ENCODE assay signal across 26 cellular contexts in genomic region chr1:167665469-167665868, GRCh38. TPM values are rescaled to one million over a fixed set of nuclear protein-coding genes. Genes with fewer than 3 reads are reported as not detected.
A peak's percentile ranks its signal among the peaks of the same experiment; 100 is the strongest.
DNase-seq lines count a peak whose midpoint lies in the region; ATAC-seq and TF ChIP-seq lines count a peak whose summit lies in the region.
"Had no signal": no experiment of that assay in that cellular context is flagged by ENCODE, and none has a peak within 500 bp of the region (broad histone marks: within the 10 kb centered on the region; RNA-seq: fewer than 3 reads in every experiment).

No MANE protein-coding gene starts in this region.

- no peaks in the 10 kb centered on the region for H3K9me3 Mint-ChIP-seq in WTC11
- H3K9me3 Mint-ChIP-seq: activated T-cell treated with anti-CD3 and anti-CD28 coated beads, Interleukin-2, amount 50 U/mL, for 4 hours; CD14-positive monocyte; nephron progenitor cell had no signal

- TF ChIP-seq CTCF in epithelial cell of esophagus (IDR thresholded peaks at IDR 0.05; ENCODE audit: insufficient read depth, low read depth, low read length, missing control alignments) (no peak), WTC11 (IDR thresholded peaks at IDR 0.05) (no peak)

- peak overlapping the region in 1 of 11 experiments; percentile 21; a peak in 1 of 22 replicates for H3K9ac ChIP-seq in BLaER1 treated with 17β-estradiol and CSF1 and Interleukin-3, amounts not matched to agents 10 nM and 100 nM
- no peak overlapping the region for H3K9ac ChIP-seq in skeletal muscle tissue (ENCODE audit: low read depth in 1 of 3, low read length in 3 of 3)

- POLR2A ChIA-PET in WTC11 (lab: Charles Lee): no interaction called here

- H3K4me2 ChIP-seq in BLaER1 treated with 17β-estradiol and CSF1 and Interleukin-3, amounts not matched to agents 10 nM and 100 nM: peak overlapping the region; percentile 52 to 95 (median 68); a peak in 21 of 22 replicates
- H3K4me2 ChIP-seq: hepatocyte had no signal

- peaks cover 14% of the 10 kb centered on the region for H3K4me1 Mint-ChIP-seq in WTC11

- peak; percentile 50 for DNase-seq in LHCN-M2 (ENCODE audit: low read depth)
- peak; percentile 59 for DNase-seq in epithelial cell of esophagus (ENCODE audit: low read depth)
- DNase-seq in WTC11 (ENCODE audit: low spot score): no peak
- DNase-seq in NCI-H128 (lab: John Stamatoyannopoulos, UW; ENCODE audit: unreplicated experiment): no peak
- DNase-seq: activated CD4-positive, CD25-positive, alpha-beta regulatory T cell; activated gamma-delta T cell treated with Interleukin-2 at 50 U/mL for 16 hours; activated T-cell treated with anti-CD3 and anti-CD28 coated beads, Interleukin-2, amount 50 U/mL, for 4 hours; Calu3; cerebellar nuclear complex; dermis blood vessel endothelial cell; DMS79 treated with DMSO at 0.1 percent for 48 hours; GF-D8; mucosa of descending colon; NCI-H1092; NCI-H187; nephron progenitor cell; stimulated activated CD4-positive, alpha-beta T cell treated with anti-CD3 and anti-CD28 coated beads, Interleukin-2, amount 100 ng/mL, for 24 hours; tibial artery had no signal

- H4K20me1 ChIP-seq in BLaER1 treated with 17β-estradiol and CSF1 and Interleukin-3, amounts not matched to agents 10 nM and 100 nM: peaks cover 100% of the 10 kb centered on the region in 11 experiments

- no peaks in the 10 kb centered on the region for H3K9me3 ChIP-seq in BLaER1 treated with 17β-estradiol and CSF1 and Interleukin-3, amounts not matched to agents 10 nM and 100 nM (replicated peaks in 1 of 11)
- H3K9me3 ChIP-seq in skeletal muscle tissue (ENCODE audit: control insufficient read depth in 3 of 3, low read length in 3 of 3): no peaks in the 10 kb centered on the region
- H3K9me3 ChIP-seq: mucosa of descending colon, SJSA1, tibial artery had no signal

- no peak overlapping the region for H3K4me3 ChIP-seq in BLaER1 treated with 17β-estradiol and CSF1 and Interleukin-3, amounts not matched to agents 10 nM and 100 nM
- no peak overlapping the region for H3K4me3 ChIP-seq in epithelial cell of esophagus (ENCODE audit: low read length)
- no peak overlapping the region for H3K4me3 ChIP-seq in skeletal muscle tissue (ENCODE audit: low read length in 3 of 3)
- H3K4me3 ChIP-seq: hepatocyte, mucosa of descending colon, SJSA1, tibial artery had no signal

- no peaks in the 10 kb centered on the region for H3K27me3 ChIP-seq in BLaER1 treated with 17β-estradiol and CSF1 and Interleukin-3, amounts not matched to agents 10 nM and 100 nM
- no peaks in the 10 kb centered on the region for H3K27me3 ChIP-seq in skeletal muscle tissue (ENCODE audit: control insufficient read depth in 3 of 3, insufficient read depth in 3 of 3, low read length in 3 of 3)
- H3K27me3 ChIP-seq: hepatocyte, SJSA1, tibial artery had no signal

- no peak overlapping the region for H3K4me3 Mint-ChIP-seq in WTC11
- H3K4me3 Mint-ChIP-seq: activated T-cell treated with anti-CD3 and anti-CD28 coated beads, Interleukin-2, amount 50 U/mL, for 4 hours; CD14-positive monocyte; nephron progenitor cell had no signal

- H3K36me3 ChIP-seq in BLaER1 treated with 17β-estradiol and CSF1 and Interleukin-3, amounts not matched to agents 10 nM and 100 nM: peaks cover 76 to 100% (median 99%) of the 10 kb centered on the region in 11 experiments
- H3K36me3 ChIP-seq in skeletal muscle tissue (ENCODE audit: control insufficient read depth in 3 of 3, insufficient read depth in 3 of 3, low read length in 3 of 3): no peaks in the 10 kb centered on the region
- H3K36me3 ChIP-seq: SJSA1, tibial artery had no signal

- H3K27ac ChIP-seq in BLaER1 treated with 17β-estradiol and CSF1 and Interleukin-3, amounts not matched to agents 10 nM and 100 nM: peak overlapping the region in 2 of 11 experiments; percentile 31 to 37; a peak in 3 of 22 replicates
- H3K27ac ChIP-seq in skeletal muscle tissue (ENCODE audit: low read depth, low read length): peak overlapping the region; percentile 72
- H3K27ac ChIP-seq: hepatocyte, tibial artery had no signal

- no peaks in the 10 kb centered on the region; the same call in 1 of the 2 replicates for H3K27me3 Mint-ChIP-seq in WTC11 (ENCODE audit: low read depth)

- no peaks in the 10 kb centered on the region for H3K36me3 Mint-ChIP-seq in WTC11

- peaks cover 94 to 100% (median 100%) of the 10 kb centered on the region in 10 experiments for H3K4me1 ChIP-seq in BLaER1 treated with 17β-estradiol and CSF1 and Interleukin-3, amounts not matched to agents 10 nM and 100 nM
- H3K4me1 ChIP-seq in skeletal muscle tissue (ENCODE audit: control insufficient read depth in 3 of 3, insufficient read depth in 3 of 3, low read length in 3 of 3): peaks cover 86 to 91% (median 87%) of the 10 kb centered on the region in 3 donors

- H3K27ac Mint-ChIP-seq in WTC11: no peak overlapping the region
- H3K27ac Mint-ChIP-seq: nephron progenitor cell had no signal

- ATAC-seq in WTC11 (no peak), HG03432 (IDR thresholded peaks at IDR 0.05; ENCODE audit: unreplicated experiment) (no peak)
- ATAC-seq: activated T-cell treated with anti-CD3 and anti-CD28 coated beads, Interleukin-2, amount 50 U/mL, for 4 hours; mucosa of descending colon had no signal

- CTCF ChIA-PET in WTC11 (lab: Charles Lee): interaction anchor here (1.6 kb wide), 1 partner anchor 21 kb away, joined by 13 read pairs; no protein-coding TSS in a partner anchor

TF ChIP-seq in WTC11, 78 proteins besides CTCF, POLR2A, EP300 and RAD21 (continues in another document):
- no peak for TF ChIP-seq TCF7 (CRISPR knock-in tag; IDR thresholded peaks at IDR 0.05; ENCODE audit: low read depth)
- TF ChIP-seq MXD4 (CRISPR knock-in tag; IDR thresholded peaks at IDR 0.05; ENCODE audit: borderline replicate concordance): no peak
- TF ChIP-seq CREB1 (CRISPR knock-in tag; IDR thresholded peaks at IDR 0.05): no peak
- no peak for TF ChIP-seq ZNF232 (CRISPR knock-in tag; IDR thresholded peaks at IDR 0.05)
- TF ChIP-seq ZNF263 (CRISPR knock-in tag; IDR thresholded peaks at IDR 0.05; ENCODE audit: low read depth): no peak
- TF ChIP-seq E2F1 (CRISPR knock-in tag; IDR thresholded peaks at IDR 0.05): no peak
- no peak for TF ChIP-seq ATF2 (CRISPR knock-in tag; IDR thresholded peaks at IDR 0.05; ENCODE audit: borderline replicate concordance, low read depth)
- no peak for TF ChIP-seq NFYB (CRISPR knock-in tag; conservative IDR thresholded peaks at IDR 0.05; ENCODE audit: low read depth)
- no peak for TF ChIP-seq SMAD4 (CRISPR knock-in tag; IDR thresholded peaks at IDR 0.05)
- TF ChIP-seq FOXP1 (CRISPR knock-in tag; IDR thresholded peaks at IDR 0.05; ENCODE audit: borderline replicate concordance): no peak
- TF ChIP-seq ERG (CRISPR knock-in tag; IDR thresholded peaks at IDR 0.05): no peak
- no peak for TF ChIP-seq TEAD1 (CRISPR knock-in tag; IDR thresholded peaks at IDR 0.05)

RNA-seq across cellular contexts. Expression of gene RCSD1, which starts 35.4 kb away (rescaled TPM):
- total RNA-seq in LHCN-M2 (2014; rRNA removed): 42.7 and 81.9 TPM in 2 replicates
- polyA plus RNA-seq in LHCN-M2 (2012): 28.3 TPM
- 45.9 TPM for total RNA-seq in skeletal muscle tissue
- 0.23 to 0.71 TPM (median 0.50 TPM) in 3 replicates for total RNA-seq in WTC11 (2021)
- total RNA-seq: Calu3, HT1080, NCI-H460 had no signal

RNA-seq across cellular contexts. Expression of gene MPZL1, which starts 56.3 kb away (rescaled TPM):
- total RNA-seq in LHCN-M2 (2014; rRNA removed) (55.5 and 63.3 TPM in 2 replicates), skeletal muscle tissue (41.8 TPM), WTC11 (2021) (71.7 to 74.1 TPM (median 72.3 TPM) in 3 replicates)
- 59.4 TPM for polyA plus RNA-seq in LHCN-M2 (2012)

Comparison
In these comparisons a context has a peak if more than half of its experiments do, and no peak if none do; other contexts are left out.
1. DNase-seq: peak in LHCN-M2 (single experiment) and epithelial cell of esophagus (single experiment); none in WTC11 (single experiment) and NCI-H128 (single experiment).
2. RNA of gene RCSD1, which starts 35.4 kb away (total RNA-seq): 42.7 to 81.9 TPM in LHCN-M2 and 45.9 TPM in skeletal muscle tissue (single experiment); 0.23 to 0.71 TPM in WTC11; every median in the first group is over 10 times any median in the second.